Comparison of ENCODE assay signal across 27 cellular contexts in the genomic region with DNA sequence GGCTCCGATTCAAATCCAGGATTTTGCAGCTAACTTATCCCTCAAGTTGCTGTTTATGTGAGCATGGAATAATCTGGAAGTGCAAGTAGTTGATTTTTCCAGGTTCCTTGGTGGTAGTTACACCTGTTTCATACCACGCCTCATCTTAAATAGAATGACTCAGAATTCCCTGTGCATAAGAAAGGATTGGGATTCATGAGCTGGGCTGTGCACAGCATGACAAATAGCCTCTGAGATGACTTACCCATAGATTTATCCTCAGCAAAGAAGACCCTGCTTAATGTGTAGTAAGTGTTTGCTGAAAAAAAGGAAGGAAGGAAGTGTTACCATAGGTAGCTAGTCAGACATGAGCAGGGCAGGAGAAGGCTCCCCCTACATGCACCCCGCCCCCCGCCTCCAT.
"Had no signal": no experiment of that assay in that cellular context is flagged by ENCODE, and none has a peak within 500 bp of the region (broad histone marks: within the 10 kb centered on the region; RNA-seq: fewer than 3 reads in every experiment).

No MANE protein-coding gene starts in this region.

- H3K4me1 Mint-ChIP-seq: naive thymus-derived CD4-positive, alpha-beta T cell; stimulated activated naive B cell treated with anti-CD40 and anti-IgM and Interleukin-4, amounts not matched to agents 10 μg/mL and 1 μg/mL and 100 μg/mL, for 72 hours had no signal

- ATAC-seq: mucosa of descending colon; naive thymus-derived CD4-positive, alpha-beta T cell; natural killer cell treated with Interleukin-12 subunit alpha and Interleukin-12 subunit beta and Interleukin-15 and Interleukin-18, amount 100 ng/mL, for 72 hours; sciatic nerve; stimulated activated naive B cell treated with anti-CD40 and anti-IgM and Interleukin-4, amounts not matched to agents 10 μg/mL and 1 μg/mL and 100 μg/mL, for 72 hours; stimulated activated naive CD8-positive, alpha-beta T cell treated with anti-CD3 and anti-CD28 coated beads, Interleukin-15, Interleukin-2, amounts not matched to agents 100 U/mL and 50 U/mL, for 24 hours had no signal

- H3K27me3 Mint-ChIP-seq: naive thymus-derived CD4-positive, alpha-beta T cell; natural killer cell treated with Interleukin-12 subunit alpha and Interleukin-12 subunit beta and Interleukin-15 and Interleukin-18, amount 100 ng/mL, for 72 hours; progenitor cell of endocrine pancreas; stimulated activated naive B cell treated with anti-CD40 and anti-IgM and Interleukin-4, amounts not matched to agents 10 μg/mL and 1 μg/mL and 100 μg/mL, for 72 hours had no signal

- H3K79me2 ChIP-seq: parathyroid adenoma had no signal

- H3K27ac ChIP-seq: left ventricle myocardium inferior, neutrophil, parathyroid adenoma, right atrium auricular region, skin epidermis, stomach, testis, thyroid gland, transverse colon, upper lobe of left lung, vagina had no signal

- H3K4me1 ChIP-seq: left ventricle myocardium inferior, parathyroid adenoma, right atrium auricular region, stomach, testis, thyroid gland, transverse colon, upper lobe of left lung, vagina had no signal

- H2AFZ ChIP-seq: parathyroid adenoma had no signal

- H3K27me3 ChIP-seq: neutrophil, right atrium auricular region, stomach, testis, thyroid gland, transverse colon, upper lobe of left lung, vagina had no signal

- H3K4me3 ChIP-seq: left ventricle myocardium inferior, lung, mucosa of descending colon, right atrium auricular region, skin epidermis, stomach, testis, thyroid gland, transverse colon, upper lobe of left lung, vagina had no signal

- H3K36me3 ChIP-seq: left ventricle myocardium inferior, neutrophil, right atrium auricular region, stomach, thyroid gland, transverse colon, upper lobe of left lung, vagina had no signal

- H3K27ac Mint-ChIP-seq: naive thymus-derived CD4-positive, alpha-beta T cell; natural killer cell treated with Interleukin-12 subunit alpha and Interleukin-12 subunit beta and Interleukin-15 and Interleukin-18, amount 100 ng/mL, for 72 hours; progenitor cell of endocrine pancreas; stimulated activated naive B cell treated with anti-CD40 and anti-IgM and Interleukin-4, amounts not matched to agents 10 μg/mL and 1 μg/mL and 100 μg/mL, for 72 hours had no signal

- H3K9ac ChIP-seq: parathyroid adenoma had no signal

- DNase-seq: hypothalamus; islet precursor cell; left ventricle myocardium inferior; midbrain; naive thymus-derived CD4-positive, alpha-beta T cell; occipital lobe; stimulated activated CD4-positive, alpha-beta T cell treated with anti-CD3 and anti-CD28 coated beads, Interleukin-12 subunit alpha, Interleukin-12 subunit beta, amount 100 ng/mL, for 4 hours; stimulated activated CD4-positive, alpha-beta T cell treated with anti-CD3 and anti-CD28 coated beads, Interleukin-15, amount 100 ng/mL, for 24 hours; stimulated activated CD4-positive, alpha-beta T cell treated with anti-CD3 and anti-CD28 coated beads, Interleukin-2, amount 100 ng/mL, for 24 hours; stimulated activated CD4-positive, alpha-beta T cell treated with anti-CD3 and anti-CD28 coated beads, Interleukin-4, amount 100 ng/mL, for 1 hour; stimulated activated naive B cell treated with anti-CD40 and anti-IgM and Interleukin-4, amounts not matched to agents 10 μg/mL and 1 μg/mL and 100 μg/mL, for 72 hours; stimulated activated naive CD8-positive, alpha-beta T cell treated with anti-CD3 and anti-CD28 coated beads, Interleukin-15, Interleukin-2, amounts not matched to agents 100 U/mL and 50 U/mL, for 24 hours; stomach; testis; thyroid gland; transverse colon; upper lobe of left lung had no signal

- H3K4me3 Mint-ChIP-seq: naive thymus-derived CD4-positive, alpha-beta T cell; natural killer cell treated with Interleukin-12 subunit alpha and Interleukin-12 subunit beta and Interleukin-15 and Interleukin-18, amount 100 ng/mL, for 72 hours; stimulated activated naive B cell treated with anti-CD40 and anti-IgM and Interleukin-4, amounts not matched to agents 10 μg/mL and 1 μg/mL and 100 μg/mL, for 72 hours had no signal

- H3K9me3 ChIP-seq: neutrophil, right atrium auricular region, stomach, testis, thyroid gland, transverse colon, upper lobe of left lung, vagina had no signal

- H3K36me3 Mint-ChIP-seq: naive thymus-derived CD4-positive, alpha-beta T cell; stimulated activated naive B cell treated with anti-CD40 and anti-IgM and Interleukin-4, amounts not matched to agents 10 μg/mL and 1 μg/mL and 100 μg/mL, for 72 hours had no signal
